ENCODE assay signal across 22 cellular contexts in genomic region chr1:83516369-83516768, GRCh38.
A peak's percentile ranks its signal among the peaks of the same experiment; 100 is the strongest.
DNase-seq lines count a peak whose midpoint lies in the region; TF ChIP-seq lines count a peak whose summit lies in the region.
"Had no signal": no experiment of that assay in that cellular context is flagged by ENCODE, and none has a peak within 500 bp of the region (broad histone marks: within the 10 kb centered on the region; RNA-seq: fewer than 3 reads in every experiment).

No MANE protein-coding gene starts in this region.

- peaks cover 8% of the 10 kb centered on the region for H3K36me3 Mint-ChIP-seq in activated T-helper 1 cell treated with anti-CD3 and anti-CD28 coated beads, Interleukin-12 subunit alpha, Interleukin-12 subunit beta, Interleukin-2, Interleukin-4 antibody, amounts not matched to agents 30 ng/mL and 10 ng/mL and 1 ng/mL, durations not matched to agents 14 hours and 24 hours and 36 hours (ENCODE audit: low read depth)
- no peaks in the 10 kb centered on the region for H3K36me3 Mint-ChIP-seq in Calu3 (ENCODE audit: insufficient read depth, unreplicated experiment)
- H3K36me3 Mint-ChIP-seq: CD4-positive, alpha-beta memory T cell had no signal

- H3K27me3 ChIP-seq in ACC112 (ENCODE audit: insufficient read depth, low read length) (no peaks in the 10 kb centered on the region), ovary (no peaks in the 10 kb centered on the region)
- H3K27me3 ChIP-seq: right lobe of liver, thyroid gland had no signal

- H3K27ac ChIP-seq in ACC112 (ENCODE audit: low read depth, low read length) = no peak overlapping the region
- H3K27ac ChIP-seq in ovary = no peak overlapping the region
- H3K27ac ChIP-seq: KMS-11, right lobe of liver, thyroid gland had no signal

- peaks cover 16% of the 10 kb centered on the region for H3K9me3 Mint-ChIP-seq in activated T-helper 1 cell treated with anti-CD3 and anti-CD28 coated beads, Interleukin-12 subunit alpha, Interleukin-12 subunit beta, Interleukin-2, Interleukin-4 antibody, amounts not matched to agents 30 ng/mL and 10 ng/mL and 1 ng/mL, durations not matched to agents 14 hours and 24 hours and 36 hours
- H3K9me3 Mint-ChIP-seq in Calu3 (ENCODE audit: low read depth, unreplicated experiment) = peaks cover 2% of the 10 kb centered on the region

- no TSS peak for BruUV-seq in Calu3 (replicated peaks; lab: Mats Ljungman, UMichigan)

- no peaks in the 10 kb centered on the region for H3K27me3 Mint-ChIP-seq in activated T-helper 1 cell treated with anti-CD3 and anti-CD28 coated beads, Interleukin-12 subunit alpha, Interleukin-12 subunit beta, Interleukin-2, Interleukin-4 antibody, amounts not matched to agents 30 ng/mL and 10 ng/mL and 1 ng/mL, durations not matched to agents 14 hours and 24 hours and 36 hours (ENCODE audit: insufficient read depth)
- no peaks in the 10 kb centered on the region for H3K27me3 Mint-ChIP-seq in Calu3 (ENCODE audit: unreplicated experiment)
- H3K27me3 Mint-ChIP-seq: activated naive CD8-positive, alpha-beta T cell treated with anti-CD3 and anti-CD28 coated beads, Interleukin-2, amount 10 ng/mL, durations not matched to agents 7 days and 5 days; CD4-positive, alpha-beta memory T cell had no signal

- TF ChIP-seq EP300 in ovary (IDR thresholded peaks at IDR 0.05) = no peak

- no peak overlapping the region for H3K4me3 Mint-ChIP-seq in activated T-helper 1 cell treated with anti-CD3 and anti-CD28 coated beads, Interleukin-12 subunit alpha, Interleukin-12 subunit beta, Interleukin-2, Interleukin-4 antibody, amounts not matched to agents 30 ng/mL and 10 ng/mL and 1 ng/mL, durations not matched to agents 14 hours and 24 hours and 36 hours
- no peak overlapping the region for H3K4me3 Mint-ChIP-seq in Calu3 (ENCODE audit: low read depth, unreplicated experiment)
- H3K4me3 Mint-ChIP-seq: activated naive CD8-positive, alpha-beta T cell treated with anti-CD3 and anti-CD28 coated beads, Interleukin-2, amount 10 ng/mL, durations not matched to agents 7 days and 5 days; CD4-positive, alpha-beta memory T cell had no signal

- peak overlapping the region; percentile 83 for H3K27ac Mint-ChIP-seq in activated T-helper 1 cell treated with anti-CD3 and anti-CD28 coated beads, Interleukin-12 subunit alpha, Interleukin-12 subunit beta, Interleukin-2, Interleukin-4 antibody, amounts not matched to agents 30 ng/mL and 10 ng/mL and 1 ng/mL, durations not matched to agents 14 hours and 24 hours and 36 hours
- no peak overlapping the region for H3K27ac Mint-ChIP-seq in Calu3 (ENCODE audit: unreplicated experiment)
- H3K27ac Mint-ChIP-seq: CD4-positive, alpha-beta memory T cell had no signal

- TF ChIP-seq CTCF in fibroblast of villous mesenchyme (IDR thresholded peaks at IDR 0.05; ENCODE audit: insufficient read depth, low read depth, low read length) (no peak), Calu3 (IDR thresholded peaks at IDR 0.05; ENCODE audit: unreplicated experiment) (no peak), ovary (IDR thresholded peaks at IDR 0.05) (no peak)

- 73 to 85% (median 84%) methylated on average over 2 of the region's 2 CpGs for WGBS in ovary, 3 donors

- H3K79me2 ChIP-seq in ACC112 (ENCODE audit: control insufficient read depth, insufficient read depth, low read length, unreplicated experiment) = no peaks in the 10 kb centered on the region

- CTCF ChIA-PET in Calu3 (lab: Charles Lee) = no interaction called here

- TF ChIP-seq POLR2A in ovary (IDR thresholded peaks at IDR 0.05) = no peak

- H3K4me1 ChIP-seq in ACC112 (ENCODE audit: control insufficient read depth, insufficient read depth, low read length, unreplicated experiment) (peaks cover 5% of the 10 kb centered on the region), ovary (ENCODE audit: insufficient read depth) (no peaks in the 10 kb centered on the region)

- H2AFZ ChIP-seq in ACC112 (ENCODE audit: low read length, unreplicated experiment) = peak overlapping the region; percentile 13

- intact Hi-C loops in activated T-helper 1 cell treated with anti-CD3 and anti-CD28 coated beads, Interleukin-12 subunit alpha, Interleukin-12 subunit beta, Interleukin-2, Interleukin-4 antibody, amounts not matched to agents 30 ng/mL and 10 ng/mL and 1 ng/mL, durations not matched to agents 14 hours and 24 hours and 36 hours (cut with micrococcal nuclease) = loop anchor here (1.0 to 10.0 kb wide), 2 partner anchors 8 to 338 kb away; no protein-coding TSS in a partner anchor
- intact Hi-C loops in Calu3 (cut with micrococcal nuclease; ENCODE audit: unreplicated experiment) = no loop called here
- intact Hi-C loops in ovary (cut with DNase I) = no loop called here

- peak; percentile 87 for DNase-seq in EH (ENCODE audit: low read depth)
- DNase-seq in activated T-helper 1 cell treated with anti-CD3 and anti-CD28 coated beads, Interleukin-12 subunit alpha, Interleukin-12 subunit beta, Interleukin-2, Interleukin-4 antibody, amounts not matched to agents 30 ng/mL and 10 ng/mL and 1 ng/mL, durations not matched to agents 14 hours and 24 hours and 36 hours (ENCODE audit: low spot score) = no peak
- DNase-seq in fibroblast of villous mesenchyme (ENCODE audit: low read depth) = peak; percentile 18
- DNase-seq in activated CD4-positive, CD25-positive, alpha-beta regulatory T cell (lab: John Stamatoyannopoulos, UW) = no peak
- no peak for DNase-seq in Calu3
- DNase-seq in ovary = no peak
- DNase-seq in cortex of kidney (lab: John Stamatoyannopoulos, UW) = no peak
- DNase-seq: activated CD4-positive, alpha-beta T cell treated with anti-CD3 and anti-CD28 coated beads for 48 hours; activated naive CD8-positive, alpha-beta T cell treated with anti-CD3 and anti-CD28 coated beads, Interleukin-2, amount 10 ng/mL, durations not matched to agents 7 days and 5 days; CD4-positive, alpha-beta memory T cell; cerebellar nuclear complex; islet precursor cell; mucosa of descending colon; NCI-H187; NCI-H2227 treated with DMSO at 0.1 percent for 48 hours; posterior cingulate gyrus; right lobe of liver; RPMI8226; stimulated activated naive CD8-positive, alpha-beta T cell treated with anti-CD3 and anti-CD28 coated beads, Interleukin-15, Interleukin-2, amounts not matched to agents 100 U/mL and 50 U/mL, for 24 hours; thyroid gland had no signal

- no peak overlapping the region for H3K4me3 ChIP-seq in ACC112 (ENCODE audit: low read depth, low read length)
- no peak overlapping the region for H3K4me3 ChIP-seq in fibroblast of villous mesenchyme (ENCODE audit: low read depth, low read length)
- no peak overlapping the region for H3K4me3 ChIP-seq in ovary
- H3K4me3 ChIP-seq: mucosa of descending colon, right lobe of liver, thyroid gland had no signal

- no peaks in the 10 kb centered on the region for H3K9me3 ChIP-seq in ovary
- H3K9me3 ChIP-seq: mucosa of descending colon, right lobe of liver, thyroid gland had no signal

- H3K4me1 Mint-ChIP-seq in activated T-helper 1 cell treated with anti-CD3 and anti-CD28 coated beads, Interleukin-12 subunit alpha, Interleukin-12 subunit beta, Interleukin-2, Interleukin-4 antibody, amounts not matched to agents 30 ng/mL and 10 ng/mL and 1 ng/mL, durations not matched to agents 14 hours and 24 hours and 36 hours (ENCODE audit: low read depth) = peaks cover 36% of the 10 kb centered on the region
- no peaks in the 10 kb centered on the region for H3K4me1 Mint-ChIP-seq in Calu3 (ENCODE audit: low read depth, unreplicated experiment)

- H3K36me3 ChIP-seq in ACC112 (ENCODE audit: insufficient read depth, low read length) (no peaks in the 10 kb centered on the region), ovary (no peaks in the 10 kb centered on the region)
- H3K36me3 ChIP-seq: right lobe of liver, thyroid gland had no signal

Comparison
In these comparisons a context has a peak if more than half of its experiments do, and no peak if none do; other contexts are left out.
1. DNase-seq: peak in EH (single experiment) and fibroblast of villous mesenchyme (single experiment); none in activated T-helper 1 cell treated with anti-CD3 and anti-CD28 coated beads, Interleukin-12 subunit alpha, Interleukin-12 subunit beta, Interleukin-2, Interleukin-4 antibody, amounts not matched to agents 30 ng/mL and 10 ng/mL and 1 ng/mL, durations not matched to agents 14 hours and 24 hours and 36 hours (single experiment), activated CD4-positive, CD25-positive, alpha-beta regulatory T cell (0 of 4), Calu3 (single experiment), ovary (0 of 5) and cortex of kidney (single experiment).